ENCODE assay signal across 9 cellular contexts in genomic region chr22:20530368-20531153, GRCh38. TPM values are rescaled to one million over a fixed set of nuclear protein-coding genes. Genes with fewer than 3 reads are reported as not detected.
DNase-seq lines count a peak whose midpoint lies in the region; ATAC-seq and TF ChIP-seq lines count a peak whose summit lies in the region.
"Had no signal": no experiment of that assay in that cellular context is flagged by ENCODE, and none has a peak within 500 bp of the region (broad histone marks: within the 10 kb centered on the region; RNA-seq: fewer than 3 reads in every experiment).

No MANE protein-coding gene starts in this region.

- in situ Hi-C loops in GM13976 (cut with MboI; ENCODE audit: low sequenced_read_pairs, unreplicated experiment), result no loop called here

- no peak overlapping the region for H3K4me3 ChIP-seq in smooth muscle cell

- H3K36me3 Mint-ChIP-seq in WTC11, result peaks cover 21% of the 10 kb centered on the region

- WGBS in smooth muscle cell (ENCODE audit: low lambda C conversion rate), result 58% methylated on average over 12 of the region's 15 CpGs

- intact Hi-C loops in left ventricle myocardium superior (cut with micrococcal nuclease), result no loop called here

- no peaks in the 10 kb centered on the region for H3K36me3 ChIP-seq in smooth muscle cell (ENCODE audit: low read depth)

- peak overlapping the region; percentile 78 for H3K4me2 ChIP-seq in smooth muscle cell

- H3K27ac Mint-ChIP-seq in WTC11, result peak overlapping the region; percentile 66

- peak; percentile 55 for DNase-seq in GM04503 (ENCODE audit: low read depth)
- DNase-seq in WTC11 (ENCODE audit: low spot score), result no peak
- DNase-seq in left ventricle myocardium superior, result no peak
- no peak for DNase-seq in smooth muscle cell (lab: John Stamatoyannopoulos, UW; ENCODE audit: unreplicated experiment)
- no peak for DNase-seq in GM13976 (ENCODE audit: low spot score)
- no peak for DNase-seq in DMS 273 (lab: John Stamatoyannopoulos, UW; ENCODE audit: unreplicated experiment)
- no peak for DNase-seq in nucleus accumbens (lab: John Stamatoyannopoulos, UW)
- DNase-seq: NCI-H446 had no signal

- CTCF ChIA-PET in WTC11 (lab: Charles Lee), result interaction anchor here (1.3 to 2.0 kb wide), 3 partner anchors 34 to 112 kb away, joined by 4 to 6 read pairs (median 6); no protein-coding TSS in a partner anchor

- no peaks in the 10 kb centered on the region for H3K9me3 ChIP-seq in smooth muscle cell (replicated peaks; ENCODE audit: low read depth)

- peaks cover 38% of the 10 kb centered on the region for H3K4me1 Mint-ChIP-seq in WTC11

- H3K27me3 ChIP-seq in smooth muscle cell (ENCODE audit: low read depth), result no peaks in the 10 kb centered on the region

- peaks cover 94% of the 10 kb centered on the region for H4K20me1 ChIP-seq in smooth muscle cell (ENCODE audit: low read depth)

- H3K27ac ChIP-seq in smooth muscle cell (ENCODE audit: low read depth), result peak overlapping the region; percentile 98

- H3K4me3 Mint-ChIP-seq in WTC11, result no peak overlapping the region

- POLR2A ChIA-PET in WTC11 (lab: Charles Lee), result no interaction called here

- no peak overlapping the region for H2AFZ ChIP-seq in smooth muscle cell (ENCODE audit: low read depth)

- peaks cover 48% of the 10 kb centered on the region for H3K4me1 ChIP-seq in smooth muscle cell (ENCODE audit: low read depth)

- TF ChIP-seq CTCF in WTC11 (IDR thresholded peaks at IDR 0.05) (no peak), smooth muscle cell (IDR thresholded peaks at IDR 0.05; ENCODE audit: borderline replicate concordance, insufficient read depth, poor library complexity, severe bottlenecking) (no peak), GM13976 (IDR thresholded peaks at IDR 0.05; ENCODE audit: borderline replicate concordance, control extremely low read depth, extremely low read depth, insufficient read depth, missing control alignments) (no peak)

- peaks cover 6% of the 10 kb centered on the region for H3K9me3 Mint-ChIP-seq in WTC11

- peaks cover 78% of the 10 kb centered on the region for H3K79me2 ChIP-seq in smooth muscle cell (ENCODE audit: low read depth)

- H3K27me3 Mint-ChIP-seq in WTC11 (ENCODE audit: low read depth), result no peaks in the 10 kb centered on the region; the same call in 1 of the 2 replicates

- peaks cover 51% of the 10 kb centered on the region for H3F3A ChIP-seq in smooth muscle cell (ENCODE audit: low read depth)

- peak overlapping the region; percentile 87 for H3K9ac ChIP-seq in smooth muscle cell (ENCODE audit: low read depth)

- 0 out of 2 replicates have a peak, but pooled peaks have one; percentile 12 for ATAC-seq in WTC11
- ATAC-seq in left ventricle myocardium superior, result peak; percentile 8
- ATAC-seq in HG03095 (IDR thresholded peaks at IDR 0.05; ENCODE audit: unreplicated experiment), result no peak

TF ChIP-seq in WTC11, 78 proteins besides CTCF, POLR2A, EP300 and RAD21 (continues in another document):
- TF ChIP-seq ESRRA (CRISPR knock-in tag; IDR thresholded peaks at IDR 0.05; ENCODE audit: borderline replicate concordance), result no peak
- TF ChIP-seq GTF2I (CRISPR knock-in tag; conservative IDR thresholded peaks at IDR 0.05), result no peak
- no peak for TF ChIP-seq ZNF425 (CRISPR knock-in tag; conservative IDR thresholded peaks at IDR 0.05)
- TF ChIP-seq MYBL2 (CRISPR knock-in tag; IDR thresholded peaks at IDR 0.05), result no peak
- no peak for TF ChIP-seq GRHL2 (CRISPR knock-in tag; IDR thresholded peaks at IDR 0.05; ENCODE audit: insufficient replicate concordance, severe bottlenecking)
- TF ChIP-seq NFE2L1 (CRISPR knock-in tag; IDR thresholded peaks at IDR 0.05), result no peak
- no peak for TF ChIP-seq FOXP1 (CRISPR knock-in tag; IDR thresholded peaks at IDR 0.05; ENCODE audit: borderline replicate concordance)
- TF ChIP-seq E2F5 (CRISPR knock-in tag; IDR thresholded peaks at IDR 0.05), result no peak
- no peak for TF ChIP-seq AFF4 (CRISPR knock-in tag; IDR thresholded peaks at IDR 0.05; ENCODE audit: borderline replicate concordance)
- TF ChIP-seq USF2 (CRISPR knock-in tag; IDR thresholded peaks at IDR 0.05), result no peak
- TF ChIP-seq PRRX2 (CRISPR knock-in tag; IDR thresholded peaks at IDR 0.05), result no peak
- no peak for TF ChIP-seq MLX (CRISPR knock-in tag; IDR thresholded peaks at IDR 0.05)
- TF ChIP-seq SMAD4 (CRISPR knock-in tag; IDR thresholded peaks at IDR 0.05), result no peak
- TF ChIP-seq ERG (CRISPR knock-in tag; IDR thresholded peaks at IDR 0.05), result no peak

RNA-seq across cellular contexts. Expression of gene MED15, which starts 23.2 kb away (rescaled TPM):
- total RNA-seq in WTC11 (2021) (60.9 to 67.7 TPM (median 62.6 TPM) in 3 replicates), left ventricle myocardium superior (51.0 TPM), smooth muscle cell (25.3 and 29.2 TPM in 2 replicates)
- 70.5 and 78.5 TPM in 2 replicates for polyA plus RNA-seq in smooth muscle cell

RNA-seq across cellular contexts. Expression of gene KLHL22, which starts 35.0 kb away (rescaled TPM):
- total RNA-seq in WTC11 (2021) (9.9 to 15.7 TPM (median 12.1 TPM) in 3 replicates), left ventricle myocardium superior (14.2 TPM), smooth muscle cell (17.1 and 26.1 TPM in 2 replicates)
- 18.1 and 27.3 TPM in 2 replicates for polyA plus RNA-seq in smooth muscle cell
